9 cellular contexts compared by ENCODE assay signal in genomic region chr14:27528328-27528727, GRCh38.
DNase-seq lines count a peak whose midpoint lies in the region; ATAC-seq, FAIRE-seq and TF ChIP-seq lines count a peak whose summit lies in the region.
"Had no signal": no experiment of that assay in that cellular context is flagged by ENCODE, and none has a peak within 500 bp of the region (broad histone marks: within the 10 kb centered on the region; RNA-seq: fewer than 3 reads in every experiment).

No MANE protein-coding gene starts in this region.

- no peak overlapping the region for H3K4ac ChIP-seq in H1 (replicated peaks; ENCODE audit: insufficient read length, low read depth, low read length)

- no peak overlapping the region for H4K91ac ChIP-seq in H1 (replicated peaks; ENCODE audit: insufficient read length, low read length)

- WGBS in H1 (ENCODE audit: extremely low coverage in 1 of 2, insufficient coverage in 1 of 2, insufficient read length in 1 of 2, insufficient replicate concordance in 2 of 2, low coverage in 1 of 2, low lambda C conversion rate in 2 of 2, missing lambda C conversion rate in 1 of 2), 2 experiments: 35% methylated on average over 1 of the region's 1 CpG; no CpG with 5 or more reads in 1 of the 2 experiments

- CTCF ChIA-PET in H1 (lab: Charles Lee; ENCODE audit: partially characterized antibody): interaction anchor here (0.9 kb wide), 1 partner anchor 23 kb away, joined by 4 read pairs; no protein-coding TSS in a partner anchor

- peak; percentile 61 for DNase-seq in SIG-M5 treated with dmso at 0.1 percent for 504 hours (lab: John Stamatoyannopoulos, UW; ENCODE audit: unreplicated experiment)
- DNase-seq in SIG-M5 (lab: John Stamatoyannopoulos, UW): no peak
- peak; percentile 78 for DNase-seq in NCI-H748 treated with DMSO at 0.1 percent for 48 hours (lab: John Stamatoyannopoulos, UW)
- DNase-seq in H1 (ENCODE audit: low read depth in 1 of 2, low spot score in 2 of 2): no peak
- no peak for DNase-seq in stimulated activated naive B cell treated with anti-CD40 and anti-IgM and Interleukin-4, amounts not matched to agents 10 μg/mL and 1 μg/mL and 100 μg/mL, for 72 hours
- no peak for DNase-seq in mesothelial cell of epicardium (ENCODE audit: low spot score in 2 of 2, unreplicated experiment in 2 of 2)
- DNase-seq in NK-92 (lab: John Stamatoyannopoulos, UW; ENCODE audit: unreplicated experiment): no peak
- DNase-seq: activated naive CD8-positive, alpha-beta T cell treated with anti-CD3 and anti-CD28 coated beads, Interleukin-2, amount 10 ng/mL, durations not matched to agents 7 days and 5 days had no signal

- H3K79me1 ChIP-seq in H1 (ENCODE audit: low read depth, low read length): no peaks in the 10 kb centered on the region

- no peak overlapping the region for H3K9ac ChIP-seq in H1 (replicated peaks in 1 of 4; ENCODE audit: extremely low read depth in 1 of 4, low read depth in 3 of 4, low read length in 3 of 4)

- no peaks in the 10 kb centered on the region for H3K23me2 ChIP-seq in H1 (ENCODE audit: low read depth, low read length)

- H3K23ac ChIP-seq in H1 (ENCODE audit: insufficient read length): no peak overlapping the region

- peaks cover 1 to 4% of the 10 kb centered on the region in 2 donors for H3K9me3 Mint-ChIP-seq in stimulated activated naive B cell treated with anti-CD40 and anti-IgM and Interleukin-4, amounts not matched to agents 10 μg/mL and 1 μg/mL and 100 μg/mL, for 72 hours
- H3K9me3 Mint-ChIP-seq in mesothelial cell of epicardium: peaks cover 29% of the 10 kb centered on the region

- H3K18ac ChIP-seq in H1 (ENCODE audit: extremely low read depth, low read length): no peak overlapping the region

- TF ChIP-seq RAD21 in H1 (IDR thresholded peaks at IDR 0.05 in 1 of 2, conservative IDR thresholded peaks at IDR 0.05 in 1 of 2; ENCODE audit: low read depth in 2 of 2, low read length in 2 of 2): peak; percentile 79

- no peaks in the 10 kb centered on the region for H3K27me3 Mint-ChIP-seq in stimulated activated naive B cell treated with anti-CD40 and anti-IgM and Interleukin-4, amounts not matched to agents 10 μg/mL and 1 μg/mL and 100 μg/mL, for 72 hours
- no peaks in the 10 kb centered on the region for H3K27me3 Mint-ChIP-seq in mesothelial cell of epicardium (ENCODE audit: low read depth)
- H3K27me3 Mint-ChIP-seq: activated naive CD8-positive, alpha-beta T cell treated with anti-CD3 and anti-CD28 coated beads, Interleukin-2, amount 10 ng/mL, durations not matched to agents 7 days and 5 days had no signal

- TF ChIP-seq CTCF in H1 (IDR thresholded peaks at IDR 0.05; ENCODE audit: control extremely low read depth in 1 of 3, insufficient read depth in 1 of 3, low read depth in 1 of 3, low read length in 3 of 3) (peak in 2 of 3 experiments; percentile 31 to 64; a peak in 2 of 4 replicates), mesothelial cell of epicardium (IDR thresholded peaks at IDR 0.05; ENCODE audit: unreplicated experiment) (no peak)

- H3K27ac ChIP-seq in H1 (ENCODE audit: low read depth, low read length): no peak overlapping the region

- H3K4me2 ChIP-seq in H1 (ENCODE audit: insufficient read depth in 1 of 2, low read depth in 2 of 2, low read length in 2 of 2): no peak overlapping the region

- H2BK15ac ChIP-seq in H1 (ENCODE audit: low read length): no peak overlapping the region

- peak; percentile 42 to 50 for ATAC-seq in stimulated activated naive B cell treated with anti-CD40 and anti-IgM and Interleukin-4, amounts not matched to agents 10 μg/mL and 1 μg/mL and 100 μg/mL, for 72 hours (replicated peaks)
- no peak for ATAC-seq in HG02798 (IDR thresholded peaks at IDR 0.05; ENCODE audit: poor library complexity, unreplicated experiment)

- no peak overlapping the region for H2BK20ac ChIP-seq in H1 (ENCODE audit: low read length)

- H2AK5ac ChIP-seq in H1 (ENCODE audit: low read depth, low read length): no peak overlapping the region

- no peak overlapping the region for H3K27ac Mint-ChIP-seq in stimulated activated naive B cell treated with anti-CD40 and anti-IgM and Interleukin-4, amounts not matched to agents 10 μg/mL and 1 μg/mL and 100 μg/mL, for 72 hours
- no peak overlapping the region for H3K27ac Mint-ChIP-seq in mesothelial cell of epicardium
- H3K27ac Mint-ChIP-seq: activated naive CD8-positive, alpha-beta T cell treated with anti-CD3 and anti-CD28 coated beads, Interleukin-2, amount 10 ng/mL, durations not matched to agents 7 days and 5 days had no signal

- FAIRE-seq in H1 (lab: Jason Lieb, UNC): no peak

- H4K8ac ChIP-seq in H1 (ENCODE audit: extremely low read depth, insufficient read depth, low read length): no peak overlapping the region

- no peaks in the 10 kb centered on the region for H3K4me1 Mint-ChIP-seq in stimulated activated naive B cell treated with anti-CD40 and anti-IgM and Interleukin-4, amounts not matched to agents 10 μg/mL and 1 μg/mL and 100 μg/mL, for 72 hours
- peaks cover 2% of the 10 kb centered on the region for H3K4me1 Mint-ChIP-seq in mesothelial cell of epicardium
- H3K4me1 Mint-ChIP-seq: activated naive CD8-positive, alpha-beta T cell treated with anti-CD3 and anti-CD28 coated beads, Interleukin-2, amount 10 ng/mL, durations not matched to agents 7 days and 5 days had no signal

- TF ChIP-seq POLR2A in H1 (IDR thresholded peaks at IDR 0.05; ENCODE audit: control extremely low read depth in 1 of 2, low read depth in 2 of 2, low read length in 2 of 2): no peak

- no peaks in the 10 kb centered on the region for H3K27me3 ChIP-seq in H1 (replicated peaks in 1 of 4; ENCODE audit: control insufficient read depth in 3 of 4, extremely low read depth in 1 of 4, insufficient read depth in 3 of 4, low read length in 3 of 4)

- POLR2A ChIA-PET in H1 (lab: Charles Lee; ENCODE audit: partially characterized antibody): no interaction called here

- no peaks in the 10 kb centered on the region for H3K36me3 ChIP-seq in H1 (ENCODE audit: control insufficient read depth in 2 of 4, insufficient read depth in 4 of 4, low read length in 3 of 4)

- no peaks in the 10 kb centered on the region for H3K79me2 ChIP-seq in H1 (ENCODE audit: control insufficient read depth in 1 of 2, insufficient read depth in 2 of 2, low read length in 2 of 2)

- no peak overlapping the region for H4K5ac ChIP-seq in H1 (ENCODE audit: insufficient read length, low read depth, low read length)

- H3K36me3 Mint-ChIP-seq in stimulated activated naive B cell treated with anti-CD40 and anti-IgM and Interleukin-4, amounts not matched to agents 10 μg/mL and 1 μg/mL and 100 μg/mL, for 72 hours: no peaks in the 10 kb centered on the region
- peaks cover 2% of the 10 kb centered on the region for H3K36me3 Mint-ChIP-seq in mesothelial cell of epicardium
- H3K36me3 Mint-ChIP-seq: activated naive CD8-positive, alpha-beta T cell treated with anti-CD3 and anti-CD28 coated beads, Interleukin-2, amount 10 ng/mL, durations not matched to agents 7 days and 5 days had no signal

- H3K4me1 ChIP-seq in H1 (replicated peaks in 1 of 4; ENCODE audit: control insufficient read depth in 3 of 4, insufficient read depth in 4 of 4, low read length in 3 of 4): no peaks in the 10 kb centered on the region

- no peak overlapping the region for H3K4me3 Mint-ChIP-seq in stimulated activated naive B cell treated with anti-CD40 and anti-IgM and Interleukin-4, amounts not matched to agents 10 μg/mL and 1 μg/mL and 100 μg/mL, for 72 hours
- H3K4me3 Mint-ChIP-seq in mesothelial cell of epicardium: no peak overlapping the region
- H3K4me3 Mint-ChIP-seq: activated naive CD8-positive, alpha-beta T cell treated with anti-CD3 and anti-CD28 coated beads, Interleukin-2, amount 10 ng/mL, durations not matched to agents 7 days and 5 days had no signal

- H4K20me1 ChIP-seq in H1 (replicated peaks in 1 of 2; ENCODE audit: control insufficient read depth in 1 of 2, insufficient read depth in 2 of 2, low read length in 2 of 2): no peaks in the 10 kb centered on the region

- no peak overlapping the region for H3K14ac ChIP-seq in H1 (ENCODE audit: insufficient read length)

- H2BK5ac ChIP-seq in H1 (ENCODE audit: low read depth, low read length): no peak overlapping the region

- H2BK12ac ChIP-seq in H1 (ENCODE audit: low read depth, low read length): no peak overlapping the region

- no peak overlapping the region for H2AFZ ChIP-seq in H1 (ENCODE audit: low read length)

- no peak for TF ChIP-seq EP300 in H1 (IDR thresholded peaks at IDR 0.05; ENCODE audit: borderline replicate concordance in 1 of 2, low read depth in 2 of 2, low read length in 2 of 2)

- H2BK120ac ChIP-seq in H1 (replicated peaks; ENCODE audit: low read depth, low read length): no peak overlapping the region

- no peaks in the 10 kb centered on the region for H3K9me3 ChIP-seq in H1 (ENCODE audit: insufficient read depth in 2 of 2, low read depth in 1 of 2, low read length in 1 of 2)

- H3K4me3 ChIP-seq in H1 (ENCODE audit: extremely low read depth in 1 of 4, insufficient read depth in 2 of 4, low read depth in 3 of 4, low read length in 4 of 4): no peak overlapping the region

- H3K56ac ChIP-seq in H1 (replicated peaks; ENCODE audit: insufficient read length, low read depth, low read length): no peak overlapping the region

TF ChIP-seq in H1, 55 proteins besides CTCF, POLR2A, EP300 and RAD21 (continues in another document):
- TF ChIP-seq CHD1 (IDR thresholded peaks at IDR 0.05; ENCODE audit: low read depth, low read length) (no peak), PHF8 (conservative IDR thresholded peaks at IDR 0.05; ENCODE audit: low read depth, low read length) (no peak), KDM1A (IDR thresholded peaks at IDR 0.05; ENCODE audit: borderline replicate concordance, low read length) (no peak), NRF1 (IDR thresholded peaks at IDR 0.05; ENCODE audit: low read depth, low read length) (no peak), SAP30 (IDR thresholded peaks at IDR 0.05; ENCODE audit: insufficient read depth, insufficient replicate concordance, low read length) (no peak), ATF2 (IDR thresholded peaks at IDR 0.05; ENCODE audit: low read length) (no peak), CBX8 (IDR thresholded peaks at IDR 0.05; ENCODE audit: borderline replicate concordance, low read depth, low read length) (no peak), GABPA (IDR thresholded peaks at IDR 0.05; ENCODE audit: borderline replicate concordance, insufficient read depth, low read length) (no peak)

Comparison
In these comparisons a context has a peak if more than half of its experiments do, and no peak if none do; other contexts are left out.
1. DNase-seq: peak in SIG-M5 treated with dmso at 0.1 percent for 504 hours (single experiment) and NCI-H748 treated with DMSO at 0.1 percent for 48 hours (single experiment); none in SIG-M5 (single experiment), H1 (0 of 2), stimulated activated naive B cell treated with anti-CD40 and anti-IgM and Interleukin-4, amounts not matched to agents 10 μg/mL and 1 μg/mL and 100 μg/mL, for 72 hours (single experiment), mesothelial cell of epicardium (0 of 2) and NK-92 (single experiment).